Comparison of ENCODE assay signal across 12 cellular contexts in genomic region chr20:38247725-38248522, GRCh38. TPM values are rescaled to one million over a fixed set of nuclear protein-coding genes. Genes with fewer than 3 reads are reported as not detected.
"Had no signal": no experiment of that assay in that cellular context is flagged by ENCODE, and none has a peak within 500 bp of the region (broad histone marks: within the 10 kb centered on the region; RNA-seq: fewer than 3 reads in every experiment).

No MANE protein-coding gene starts in this region.

RNA-seq across cellular contexts. Expression of gene KIAA1755, which starts 12.6 kb away (rescaled TPM):
- total RNA-seq: activated CD4-positive, alpha-beta T cell treated with anti-CD3 and anti-CD28 coated beads, Interleukin-2, amount 10 ng/mL, durations not matched to agents 24 days and 14 days; activated CD8-positive, alpha-beta memory T cell treated with anti-CD3 and anti-CD28 coated beads for 36 hours; activated CD8-positive, alpha-beta T cell treated with anti-CD3 and anti-CD28 coated beads for 36 hours; activated naive CD8-positive, alpha-beta T cell treated with anti-CD3 and anti-CD28 coated beads for 36 hours; activated T-cell treated with anti-CD3 and anti-CD28 coated beads, Interleukin-2, amount 50 U/mL, for 72 hours; activated T-helper 17 cell treated with anti-CD3 and anti-CD28 coated beads, Interleukin-2, amount 50 U/mL, for 72 hours; MCF 10A; OCI-LY7; T-helper 1 cell treated with Interleukin-12 subunit alpha and Interleukin-12 subunit beta and Interleukin-4 antibody, amounts not matched to agents 30 ng/mL and 1 ng/mL, for 36 hours; T-helper 2 cell treated with Interferon-gamma antibody and Interleukin-4, amounts not matched to agents 100 ng/mL and 5 ng/mL, for 36 hours had no signal

RNA-seq across cellular contexts. Expression of gene BPI, which starts 56.0 kb away (rescaled TPM):
- total RNA-seq: activated CD4-positive, alpha-beta T cell treated with anti-CD3 and anti-CD28 coated beads, Interleukin-2, amount 10 ng/mL, durations not matched to agents 24 days and 14 days; activated CD8-positive, alpha-beta memory T cell treated with anti-CD3 and anti-CD28 coated beads for 36 hours; activated CD8-positive, alpha-beta T cell treated with anti-CD3 and anti-CD28 coated beads for 36 hours; activated naive CD8-positive, alpha-beta T cell treated with anti-CD3 and anti-CD28 coated beads for 36 hours; activated T-cell treated with anti-CD3 and anti-CD28 coated beads, Interleukin-2, amount 50 U/mL, for 72 hours; activated T-helper 17 cell treated with anti-CD3 and anti-CD28 coated beads, Interleukin-2, amount 50 U/mL, for 72 hours; IMR-90; MCF 10A; OCI-LY7; PC-9; T-helper 1 cell treated with Interleukin-12 subunit alpha and Interleukin-12 subunit beta and Interleukin-4 antibody, amounts not matched to agents 30 ng/mL and 1 ng/mL, for 36 hours; T-helper 2 cell treated with Interferon-gamma antibody and Interleukin-4, amounts not matched to agents 100 ng/mL and 5 ng/mL, for 36 hours had no signal
